17 cellular contexts compared by ENCODE assay signal in the genomic region with DNA sequence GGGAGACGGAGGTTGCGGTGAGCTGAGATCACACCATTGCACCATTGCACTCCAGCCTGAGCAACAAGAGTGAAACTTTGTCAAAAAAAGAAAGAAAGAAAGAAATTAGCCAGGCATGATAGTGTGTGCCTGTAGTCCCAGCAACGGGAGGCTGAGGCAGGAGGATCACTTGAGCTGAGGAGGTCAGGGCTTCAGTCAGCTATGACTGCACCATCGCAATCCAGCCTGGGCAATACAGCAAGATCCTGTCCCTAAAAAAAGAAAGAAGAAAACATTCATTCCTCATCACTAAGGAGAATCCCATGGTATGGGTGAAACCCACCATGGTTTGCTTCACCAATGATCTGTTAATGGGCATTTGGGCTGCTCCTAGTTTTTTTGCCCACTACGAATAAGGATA. TPM values are rescaled to one million over a fixed set of nuclear protein-coding genes. Genes with fewer than 3 reads are reported as not detected.
"Had no signal": no experiment of that assay in that cellular context is flagged by ENCODE, and none has a peak within 500 bp of the region (broad histone marks: within the 10 kb centered on the region; RNA-seq: fewer than 3 reads in every experiment).

No MANE protein-coding gene starts in this region.

- H3K27me3 Mint-ChIP-seq: memory B cell had no signal

- H3K9me3 ChIP-seq: gastrocnemius medialis, left lung, lower lobe of right lung, ovary, right atrium auricular region, sigmoid colon had no signal

- H3K27ac ChIP-seq: gastrocnemius medialis, left lung, lower lobe of right lung, ovary, right atrium auricular region, sigmoid colon, skin epidermis had no signal

- H3K27me3 ChIP-seq: gastrocnemius medialis, left lung, ovary, right atrium auricular region, sigmoid colon had no signal

- H3K4me3 ChIP-seq: gastrocnemius medialis, left lung, lower lobe of right lung, ovary, right atrium auricular region, sigmoid colon, skin epidermis had no signal

- H3K27ac Mint-ChIP-seq: memory B cell, mesothelial cell of epicardium had no signal

- H3K36me3 ChIP-seq: gastrocnemius medialis, left lung, lower lobe of right lung, ovary, right atrium auricular region, sigmoid colon had no signal

- ATAC-seq: esophagus mucosa, gastrocnemius medialis, left lung, lower lobe of right lung had no signal

- DNase-seq: effector memory CD4-positive, alpha-beta T cell; gastrocnemius medialis; islet precursor cell; left lung; lower lobe of right lung; nucleus accumbens; ovary; sigmoid colon; stimulated activated naive CD4-positive, alpha-beta T cell; trophoblast cell had no signal

- H3K9me3 Mint-ChIP-seq: memory B cell, mesothelial cell of epicardium had no signal

- H3K36me3 Mint-ChIP-seq: mesothelial cell of epicardium had no signal

- H3K4me3 Mint-ChIP-seq: memory B cell had no signal

RNA-seq across cellular contexts. Expression of a gene that starts 13.0 kb away (rescaled TPM):
- total RNA-seq: myocyte, posterior vena cava had no signal
